In genomic region chr10:20694296-20694695, GRCh38 we compare ENCODE assay signal across 22 cellular contexts.
"Had no signal": no experiment of that assay in that cellular context is flagged by ENCODE, and none has a peak within 500 bp of the region (broad histone marks: within the 10 kb centered on the region; RNA-seq: fewer than 3 reads in every experiment).

No MANE protein-coding gene starts in this region.

- H3K4me2 ChIP-seq: hepatocyte had no signal

- ATAC-seq: left cardiac atrium; lower lobe of right lung; naive thymus-derived CD4-positive, alpha-beta T cell had no signal

- H3K9me3 Mint-ChIP-seq: nephron progenitor cell had no signal

- H3K27ac Mint-ChIP-seq: memory B cell; naive thymus-derived CD4-positive, alpha-beta T cell; nephron progenitor cell; type B pancreatic cell had no signal

- DNase-seq: colonic mucosa; dermis blood vessel endothelial cell; foreskin melanocyte; head of caudate nucleus; islet precursor cell; left cardiac atrium; left ventricle myocardium inferior; lower lobe of right lung; naive thymus-derived CD4-positive, alpha-beta T cell; nephron progenitor cell; posterior cingulate gyrus; sigmoid colon; small intestine; stimulated activated CD4-positive, alpha-beta T cell treated with anti-CD3 and anti-CD28 coated beads, Interleukin-12 subunit alpha, Interleukin-12 subunit beta, amount 100 ng/mL, for 4 hours; stimulated activated naive CD4-positive, alpha-beta T cell treated with Interleukin-2 at 50 U/mL for 16 hours; thyroid gland had no signal

- H3K27ac ChIP-seq: colonic mucosa, hepatocyte, left ventricle myocardium inferior, lower lobe of right lung, neutrophil, right atrium auricular region, sigmoid colon, suprapubic skin, thyroid gland had no signal

- H3K27me3 Mint-ChIP-seq: memory B cell; naive thymus-derived CD4-positive, alpha-beta T cell had no signal

- H3K36me3 ChIP-seq: colonic mucosa, left ventricle myocardium inferior, lower lobe of right lung, neutrophil, right atrium auricular region, sigmoid colon, suprapubic skin, thyroid gland had no signal

- H3K4me3 Mint-ChIP-seq: memory B cell; naive thymus-derived CD4-positive, alpha-beta T cell; nephron progenitor cell; type B pancreatic cell had no signal

- H3K79me2 ChIP-seq: hepatocyte had no signal

- H3K27me3 ChIP-seq: colonic mucosa, hepatocyte, neutrophil, right atrium auricular region, sigmoid colon, suprapubic skin, thyroid gland had no signal

- H3K4me3 ChIP-seq: colonic mucosa, hepatocyte, left ventricle myocardium inferior, lower lobe of right lung, right atrium auricular region, sigmoid colon, suprapubic skin, thyroid gland had no signal

- H3K4me1 Mint-ChIP-seq: memory B cell; naive thymus-derived CD4-positive, alpha-beta T cell had no signal

- H3K4me1 ChIP-seq: colonic mucosa, left ventricle myocardium inferior, lower lobe of right lung, right atrium auricular region, sigmoid colon, suprapubic skin, thyroid gland had no signal

- H3K36me3 Mint-ChIP-seq: memory B cell; naive thymus-derived CD4-positive, alpha-beta T cell; type B pancreatic cell had no signal

- H2AFZ ChIP-seq: hepatocyte had no signal
